1 cellular context compared by ENCODE assay signal in the genomic region with DNA sequence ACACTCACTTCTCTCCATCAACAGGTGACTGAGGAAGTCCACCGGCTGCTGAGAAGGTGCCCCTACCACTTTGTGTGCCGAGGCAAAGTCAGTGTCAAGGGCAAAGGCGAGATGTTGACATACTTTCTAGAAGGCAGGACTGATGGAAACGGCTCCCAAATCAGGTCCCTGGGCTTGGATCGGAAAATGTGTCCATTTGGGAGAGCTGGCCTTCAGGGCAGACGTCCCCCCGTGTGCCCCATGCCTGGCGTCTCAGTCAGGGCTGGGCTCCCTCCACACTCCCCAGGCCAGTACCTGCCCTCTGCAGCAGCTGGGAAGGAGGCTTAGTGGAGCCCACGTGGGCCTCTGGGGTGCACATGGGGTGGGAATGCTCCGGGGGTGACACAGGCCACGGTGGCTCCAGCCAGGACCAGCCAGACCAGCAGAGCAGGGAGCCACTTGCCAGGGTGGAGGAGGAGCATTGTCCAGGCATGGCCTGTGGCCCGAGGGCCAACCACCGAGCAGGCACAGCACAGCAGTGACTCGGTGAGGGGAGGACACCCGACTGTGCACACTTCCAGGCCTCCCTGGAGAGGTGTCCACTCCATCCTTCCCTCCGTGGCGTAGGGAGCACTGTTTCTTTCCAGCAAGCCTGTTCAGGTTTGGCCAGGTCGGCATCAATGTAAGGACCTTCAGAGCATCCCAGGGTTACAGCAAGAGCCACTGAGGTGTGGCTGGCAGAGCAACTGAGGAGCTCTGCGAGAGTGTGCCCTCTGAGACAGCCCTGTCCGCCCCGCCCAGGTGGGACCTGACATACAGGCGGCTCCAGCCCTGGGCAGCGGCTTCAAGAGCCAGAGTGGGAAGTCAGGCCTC.
TF ChIP-seq lines count a peak whose summit lies in the region.

No MANE protein-coding gene starts in this region.

TF ChIP-seq in GM12878, 131 proteins besides CTCF, POLR2A, EP300 and RAD21:
- TF ChIP-seq RELA (IDR thresholded peaks at IDR 0.05; ENCODE audit: borderline replicate concordance, partially characterized antibody): no peak
- TF ChIP-seq ZBTB40 (IDR thresholded peaks at IDR 0.05; ENCODE audit: borderline replicate concordance): no peak
- no peak for TF ChIP-seq CHD2 (IDR thresholded peaks at IDR 0.05; ENCODE audit: borderline replicate concordance, low read depth, low read length)
- TF ChIP-seq EED (IDR thresholded peaks at IDR 0.05; ENCODE audit: low read depth): no peak
- no peak for TF ChIP-seq PKNOX1 (IDR thresholded peaks at IDR 0.05)
- no peak for TF ChIP-seq CEBPB (IDR thresholded peaks at IDR 0.05; ENCODE audit: borderline replicate concordance in 1 of 2, low read depth in 2 of 2, low read length in 2 of 2)
- TF ChIP-seq DPF2 (IDR thresholded peaks at IDR 0.05): no peak
- no peak for TF ChIP-seq BRCA1 (IDR thresholded peaks at IDR 0.05; ENCODE audit: low read depth, low read length)
- no peak for TF ChIP-seq FOXK2 (IDR thresholded peaks at IDR 0.05)
- TF ChIP-seq FOS (IDR thresholded peaks at IDR 0.05; ENCODE audit: borderline replicate concordance, extremely low read depth, insufficient read length): no peak
- no peak for TF ChIP-seq NFIC (IDR thresholded peaks at IDR 0.05; ENCODE audit: low read depth, low read length)
- no peak for TF ChIP-seq BMI1 (IDR thresholded peaks at IDR 0.05; ENCODE audit: borderline replicate concordance)
- no peak for TF ChIP-seq KDM1A (IDR thresholded peaks at IDR 0.05; ENCODE audit: borderline replicate concordance)
- TF ChIP-seq, protein P1, sequence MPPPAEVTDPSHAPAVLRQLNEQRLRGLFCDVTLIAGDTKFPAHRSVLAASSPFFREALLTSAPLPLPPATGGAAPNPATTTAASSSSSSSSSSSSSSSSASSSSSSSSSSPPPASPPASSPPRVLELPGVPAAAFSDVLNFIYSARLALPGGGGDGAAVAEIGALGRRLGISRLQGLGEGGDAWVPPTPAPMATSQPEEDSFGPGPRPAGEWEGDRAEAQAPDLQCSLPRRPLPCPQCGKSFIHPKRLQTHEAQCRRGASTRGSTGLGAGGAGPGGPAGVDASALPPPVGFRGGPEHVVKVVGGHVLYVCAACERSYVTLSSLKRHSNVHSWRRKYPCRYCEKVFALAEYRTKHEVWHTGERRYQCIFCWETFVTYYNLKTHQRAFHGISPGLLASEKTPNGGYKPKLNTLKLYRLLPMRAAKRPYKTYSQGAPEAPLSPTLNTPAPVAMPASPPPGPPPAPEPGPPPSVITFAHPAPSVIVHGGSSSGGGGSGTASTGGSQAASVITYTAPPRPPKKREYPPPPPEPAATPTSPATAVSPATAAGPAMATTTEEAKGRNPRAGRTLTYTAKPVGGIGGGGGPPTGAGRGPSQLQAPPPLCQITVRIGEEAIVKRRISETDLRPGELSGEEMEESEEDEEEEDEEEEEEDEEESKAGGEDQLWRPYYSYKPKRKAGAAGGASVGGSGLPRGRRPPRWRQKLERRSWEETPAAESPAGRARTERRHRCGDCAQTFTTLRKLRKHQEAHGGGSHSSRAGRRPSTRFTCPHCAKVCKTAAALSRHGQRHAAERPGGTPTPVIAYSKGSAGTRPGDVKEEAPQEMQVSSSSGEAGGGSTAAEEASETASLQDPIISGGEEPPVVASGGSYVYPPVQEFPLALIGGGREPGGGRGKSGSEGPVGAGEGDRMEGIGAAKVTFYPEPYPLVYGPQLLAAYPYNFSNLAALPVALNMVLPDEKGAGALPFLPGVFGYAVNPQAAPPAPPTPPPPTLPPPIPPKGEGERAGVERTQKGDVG (CRISPR knock-in tag; IDR thresholded peaks at IDR 0.05): no peak
- TF ChIP-seq ZBED1 (IDR thresholded peaks at IDR 0.05; ENCODE audit: borderline replicate concordance): no peak
- TF ChIP-seq ZNF592 (IDR thresholded peaks at IDR 0.05): no peak
